Comparison of ENCODE assay signal across 8 cellular contexts in the genomic region with DNA sequence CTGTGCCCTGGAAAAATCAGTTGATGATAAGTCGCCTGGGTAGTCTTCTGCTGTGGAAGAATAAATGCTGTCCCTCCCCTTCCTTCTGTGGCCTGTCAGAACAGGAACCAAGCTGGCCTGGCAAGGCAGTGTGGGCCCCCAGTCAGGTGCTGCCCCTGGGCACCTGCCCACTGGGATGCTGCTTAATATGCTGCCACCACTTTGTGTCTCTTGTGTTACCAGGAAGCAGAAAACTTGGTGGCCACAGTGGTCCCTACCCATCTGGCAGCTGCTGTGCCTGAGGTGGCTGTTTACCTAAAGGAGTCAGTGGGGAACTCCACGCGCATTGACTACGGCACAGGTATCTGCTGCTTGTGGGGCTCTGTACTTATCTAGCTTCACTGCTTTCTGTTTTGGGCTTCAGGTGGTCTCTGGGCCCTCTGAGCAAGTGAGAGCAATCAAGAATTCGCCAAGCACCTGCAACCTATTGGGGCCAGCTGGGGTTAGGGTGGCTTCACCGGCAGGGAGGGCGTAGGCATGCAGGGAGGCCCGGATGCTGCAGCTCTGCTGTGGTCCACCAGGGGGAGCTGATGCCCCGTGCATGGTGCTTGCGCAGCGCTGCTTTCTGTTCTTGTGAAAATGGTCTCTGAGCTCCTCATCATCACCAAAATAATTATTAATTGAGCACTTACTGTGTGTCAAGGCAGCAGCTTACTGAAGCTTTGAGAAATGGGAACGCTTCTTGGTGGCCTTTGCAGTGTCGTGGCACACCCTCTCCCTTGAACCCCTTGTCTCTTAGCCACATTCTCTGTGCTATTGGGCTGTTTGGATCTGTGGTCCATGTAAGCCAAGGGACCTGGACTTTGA. TPM values are rescaled to one million over a fixed set of nuclear protein-coding genes. Genes with fewer than 3 reads are reported as not detected.
DNase-seq lines count a peak whose midpoint lies in the region; ATAC-seq and TF ChIP-seq lines count a peak whose summit lies in the region.

No MANE protein-coding gene starts in this region.

- H3K4me2 ChIP-seq in fibroblast of lung (ENCODE audit: extremely low read depth, insufficient read depth, low read length): no peak overlapping the region

- TF ChIP-seq EP300 in suprapubic skin (IDR thresholded peaks at IDR 0.05): no peak

- TF ChIP-seq CTCF in fibroblast of lung (conservative IDR thresholded peaks at IDR 0.05 in 1 of 2, IDR thresholded peaks at IDR 0.05 in 1 of 2; ENCODE audit: low read depth in 1 of 2, low read length in 2 of 2) (peak; percentile 89 to 99), suprapubic skin (IDR thresholded peaks at IDR 0.05) (peak; percentile 96 to 98)

- peak; percentile 72 for DNase-seq in ELR (ENCODE audit: low read depth)
- DNase-seq in RKO (ENCODE audit: low spot score): peak; percentile 82
- DNase-seq in activated T-helper 1 cell treated with Interleukin-2 at 50 U/mL for 16 hours (ENCODE audit: low read depth): peak; percentile 69
- DNase-seq in fibroblast of lung (ENCODE audit: low read depth in 2 of 2): peak; percentile 41 to 65
- peak in 49 of 56 donors; percentile 16 to 84 (median 55) for DNase-seq in nucleus accumbens (lab: John Stamatoyannopoulos, UW)
- DNase-seq in suprapubic skin (ENCODE audit: low spot score in 2 of 2): peak; percentile 88 to 92

- ATAC-seq in HG03354 (IDR thresholded peaks at IDR 0.05; ENCODE audit: poor library complexity, severe bottlenecking, unreplicated experiment): peak; percentile 75
- ATAC-seq in GM19351 (IDR thresholded peaks at IDR 0.05; ENCODE audit: unreplicated experiment): no peak

- no peak for TF ChIP-seq POLR2A in suprapubic skin (IDR thresholded peaks at IDR 0.05)

- H3K36me3 ChIP-seq in fibroblast of lung (ENCODE audit: control insufficient read depth, insufficient read depth, low read length): peaks cover 12% of the 10 kb centered on the region
- peaks cover 56% of the 10 kb centered on the region for H3K36me3 ChIP-seq in suprapubic skin

- WGBS in suprapubic skin: 29% methylated on average over 6 of the region's 13 CpGs

- H4K20me1 ChIP-seq in fibroblast of lung (ENCODE audit: control insufficient read depth, extremely low read depth, insufficient read depth, low read length): no peaks in the 10 kb centered on the region

- H2AFZ ChIP-seq in fibroblast of lung (ENCODE audit: low read length): no peak overlapping the region

- H3K4me3 ChIP-seq in fibroblast of lung (replicated peaks in 1 of 4; ENCODE audit: control extremely low read depth in 1 of 4, insufficient read depth in 1 of 4, low read depth in 3 of 4, low read length in 4 of 4) (no peak overlapping the region), suprapubic skin (no peak overlapping the region)

- H3K79me2 ChIP-seq in fibroblast of lung (ENCODE audit: control insufficient read depth, insufficient read depth, low read length): no peaks in the 10 kb centered on the region

- no peak overlapping the region for H3K9ac ChIP-seq in fibroblast of lung (ENCODE audit: insufficient read depth, low read length)

- H3K4me1 ChIP-seq in fibroblast of lung (ENCODE audit: control insufficient read depth, extremely low read depth, insufficient read depth, low read length) (no peaks in the 10 kb centered on the region), suprapubic skin (peaks cover 10% of the 10 kb centered on the region)

- H3K9me3 ChIP-seq in fibroblast of lung (ENCODE audit: control insufficient read depth, insufficient read depth, low read depth, low read length): no peaks in the 10 kb centered on the region
- H3K9me3 ChIP-seq in suprapubic skin: no peaks in the 10 kb centered on the region

- H3K27ac ChIP-seq in fibroblast of lung (ENCODE audit: insufficient read depth, low read length) (no peak overlapping the region), suprapubic skin (no peak overlapping the region)

- H3K27me3 ChIP-seq in fibroblast of lung (ENCODE audit: control insufficient read depth, insufficient read depth, low read length): no peaks in the 10 kb centered on the region
- H3K27me3 ChIP-seq in suprapubic skin: no peaks in the 10 kb centered on the region

RNA-seq across cellular contexts. Expression of gene PTPA, which starts 20.3 kb away (rescaled TPM):
- 159 and 203 TPM in 2 replicates for total RNA-seq in fibroblast of lung
- polyA plus RNA-seq in fibroblast of lung: 189 and 190 TPM in 2 replicates
- 186 and 250 TPM in 2 replicates for polyA plus RNA-seq in fibroblast of lung (2012)
- polyA minus RNA-seq in fibroblast of lung (ENCODE audit: low replicate concordance): 246 and 273 TPM in 2 replicates
- total RNA-seq in suprapubic skin: 100 to 1,000 TPM in 1 of 4 donors, 10 to 100 TPM in 3; 59.1 to 108 (median 83.8) TPM

RNA-seq across cellular contexts. Expression of gene CRAT, which starts 20.9 kb away (rescaled TPM):
- total RNA-seq in fibroblast of lung (33.6 and 45.1 TPM in 2 replicates), suprapubic skin (100 to 1,000 TPM in 1 of 4 donors, 10 to 100 TPM in 3; 27.4 to 156 (median 42.8) TPM)
- polyA plus RNA-seq in fibroblast of lung: 34.0 and 37.4 TPM in 2 replicates
- polyA plus RNA-seq in fibroblast of lung (2012): 52.6 and 59.0 TPM in 2 replicates
- polyA minus RNA-seq in fibroblast of lung (ENCODE audit: low replicate concordance): 109 and 121 TPM in 2 replicates

RNA-seq across cellular contexts. Expression of gene IER5L, which starts 46.5 kb away (rescaled TPM):
- 71.5 and 97.3 TPM in 2 replicates for total RNA-seq in fibroblast of lung
- polyA plus RNA-seq in fibroblast of lung: 4.1 and 9.2 TPM in 2 replicates
- polyA plus RNA-seq in fibroblast of lung (2012): 13.6 and 19.5 TPM in 2 replicates
- polyA minus RNA-seq in fibroblast of lung (ENCODE audit: low replicate concordance): 4.1 and 7.5 TPM in 2 replicates
- 1 to 10 TPM; 4.3 to 8.2 (median 6.2) TPM for total RNA-seq in suprapubic skin

RNA-seq across cellular contexts. Expression of gene DOLPP1, which starts 50.6 kb away (rescaled TPM):
- total RNA-seq in fibroblast of lung (4.9 and 7.4 TPM in 2 replicates), suprapubic skin (10 to 100 TPM in 1 of 4 donors, 1 to 10 TPM in 3; 7.8 to 11.1 (median 9.8) TPM)
- 9.7 and 12.2 TPM in 2 replicates for polyA plus RNA-seq in fibroblast of lung
- polyA plus RNA-seq in fibroblast of lung (2012): 10.4 and 13.3 TPM in 2 replicates
- polyA minus RNA-seq in fibroblast of lung (ENCODE audit: low replicate concordance): 20.6 and 27.9 TPM in 2 replicates
